ENCODE assay signal across 11 cellular contexts in the genomic region with DNA sequence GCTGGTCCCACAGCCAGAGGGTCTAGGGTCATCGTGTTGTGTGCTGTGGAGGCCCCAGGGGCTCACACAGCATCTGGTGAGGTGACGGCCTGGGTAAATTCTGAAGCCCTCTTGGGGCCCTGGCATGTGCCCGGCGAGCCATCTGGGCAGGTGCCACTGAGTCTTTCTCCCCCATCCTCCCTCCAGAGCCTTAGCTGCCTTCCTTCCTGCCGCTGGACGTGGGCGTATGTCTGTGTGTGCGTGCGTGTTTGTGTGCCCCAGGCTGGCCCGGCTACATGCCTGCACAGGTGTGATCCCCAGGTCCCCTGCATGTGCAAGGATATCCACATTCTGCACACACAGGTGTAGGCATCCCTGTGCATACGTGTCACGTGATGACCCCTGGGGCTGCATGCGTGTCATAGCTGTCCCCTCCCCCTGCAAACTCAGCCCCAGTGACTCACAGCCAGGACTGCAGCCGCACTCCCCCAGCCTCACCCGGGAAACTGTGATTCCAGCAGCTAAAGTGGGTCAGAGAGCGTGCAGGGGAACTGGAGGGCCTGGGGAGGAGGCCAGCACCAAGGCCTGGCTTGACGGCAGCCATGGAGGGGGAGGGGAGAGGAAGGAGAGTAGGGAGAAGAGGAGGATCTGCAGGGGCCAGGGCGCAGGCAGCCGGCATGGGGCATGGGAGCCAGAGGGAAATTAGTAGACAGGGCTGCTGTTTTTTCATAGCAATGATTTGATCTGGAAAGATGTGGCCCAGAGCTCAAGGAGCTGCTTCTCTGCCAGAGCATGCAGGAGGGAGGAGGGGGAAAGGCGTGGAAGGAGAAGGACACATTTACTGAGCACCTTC. TPM values are rescaled to one million over a fixed set of nuclear protein-coding genes. Genes with fewer than 3 reads are reported as not detected.
DNase-seq lines count a peak whose midpoint lies in the region; ATAC-seq, FAIRE-seq and TF ChIP-seq lines count a peak whose summit lies in the region.
"Had no signal": no experiment of that assay in that cellular context is flagged by ENCODE, and none has a peak within 500 bp of the region (broad histone marks: within the 10 kb centered on the region; RNA-seq: fewer than 3 reads in every experiment).

No MANE protein-coding gene starts in this region.

- H3K36me3 ChIP-seq in H1 (ENCODE audit: control insufficient read depth in 2 of 4, insufficient read depth in 4 of 4, low read length in 3 of 4), result no peaks in the 10 kb centered on the region
- no peaks in the 10 kb centered on the region for H3K36me3 ChIP-seq in smooth muscle cell (ENCODE audit: low read depth)
- H3K36me3 ChIP-seq: spleen had no signal

- DNase-seq in right cardiac atrium (peak in 2 of 3 donors; percentile 9 to 54), Right ventricle myocardium inferior (ENCODE audit: missing footprints) (no peak), RCC 7860 (ENCODE audit: low spot score) (peak; percentile 53), H1 (ENCODE audit: low read depth in 1 of 2, low spot score in 2 of 2) (no peak), smooth muscle cell (lab: John Stamatoyannopoulos, UW; ENCODE audit: unreplicated experiment) (peak; percentile 14), GM19240 (ENCODE audit: insufficient read length, low spot score) (no peak), ureter (ENCODE audit: low spot score) (no peak)
- DNase-seq: effector CD8-positive, alpha-beta T cell; NCI-H1694; spleen had no signal

- no peak for TF ChIP-seq POLR2A in H1 (IDR thresholded peaks at IDR 0.05; ENCODE audit: control extremely low read depth in 1 of 2, low read depth in 2 of 2, low read length in 2 of 2)

- H2BK120ac ChIP-seq in H1 (replicated peaks; ENCODE audit: low read depth, low read length), result no peak overlapping the region

- H4K91ac ChIP-seq in H1 (replicated peaks; ENCODE audit: insufficient read length, low read length), result peak overlapping the region; percentile 45

- no peaks in the 10 kb centered on the region for H3K79me2 ChIP-seq in H1 (ENCODE audit: control insufficient read depth in 1 of 2, insufficient read depth in 2 of 2, low read length in 2 of 2)
- H3K79me2 ChIP-seq in smooth muscle cell (ENCODE audit: low read depth), result no peaks in the 10 kb centered on the region

- H3F3A ChIP-seq in smooth muscle cell (ENCODE audit: low read depth), result no peaks in the 10 kb centered on the region

- CTCF ChIA-PET in H1 (lab: Charles Lee; ENCODE audit: partially characterized antibody), result interaction anchor here (0.8 to 1.9 kb wide), 5 partner anchors 8 to 298 kb away, joined by 3 to 7 read pairs (median 4); no protein-coding TSS in a partner anchor

- H3K9ac ChIP-seq in H1 (replicated peaks in 1 of 4; ENCODE audit: extremely low read depth in 1 of 4, low read depth in 3 of 4, low read length in 3 of 4) (no peak overlapping the region), smooth muscle cell (ENCODE audit: low read depth) (no peak overlapping the region)

- peak overlapping the region; percentile 75; the same call in 1 of the 2 replicates for H2BK12ac ChIP-seq in H1 (ENCODE audit: low read depth, low read length)

- H2BK20ac ChIP-seq in H1 (ENCODE audit: low read length), result peak overlapping the region; percentile 86; the same call in 1 of the 2 replicates

- intact Hi-C loops in right cardiac atrium (cut with DNase I) (no loop called here), Right ventricle myocardium inferior (cut with DNase I) (no loop called here)

- H3K4me3 ChIP-seq in right cardiac atrium (ENCODE audit: low read length) (no peak overlapping the region), H1 (ENCODE audit: extremely low read depth in 1 of 4, insufficient read depth in 2 of 4, low read depth in 3 of 4, low read length in 4 of 4) (no peak overlapping the region), smooth muscle cell (no peak overlapping the region)
- H3K4me3 ChIP-seq: spleen had no signal

- H2AFZ ChIP-seq in H1 (ENCODE audit: low read length) (no peak overlapping the region), smooth muscle cell (ENCODE audit: low read depth) (no peak overlapping the region)

- no peak for TF ChIP-seq RAD21 in H1 (IDR thresholded peaks at IDR 0.05 in 1 of 2, conservative IDR thresholded peaks at IDR 0.05 in 1 of 2; ENCODE audit: low read depth in 2 of 2, low read length in 2 of 2)

- H2BK15ac ChIP-seq in H1 (ENCODE audit: low read length), result peak overlapping the region; percentile 25; the same call in 1 of the 2 replicates

- no peak overlapping the region for H3K14ac ChIP-seq in H1 (ENCODE audit: insufficient read length)

- peak overlapping the region; percentile 34; the same call in 1 of the 2 replicates for H3K18ac ChIP-seq in H1 (ENCODE audit: extremely low read depth, low read length)

- H3K56ac ChIP-seq in H1 (replicated peaks; ENCODE audit: insufficient read length, low read depth, low read length), result no peak overlapping the region

- POLR2A ChIA-PET in H1 (lab: Charles Lee; ENCODE audit: partially characterized antibody), result no interaction called here

- no peaks in the 10 kb centered on the region for H3K23me2 ChIP-seq in H1 (ENCODE audit: low read depth, low read length)

- TF ChIP-seq CTCF in H1 (IDR thresholded peaks at IDR 0.05; ENCODE audit: control extremely low read depth in 1 of 3, insufficient read depth in 1 of 3, low read depth in 1 of 3, low read length in 3 of 3) (no peak), smooth muscle cell (IDR thresholded peaks at IDR 0.05; ENCODE audit: borderline replicate concordance, insufficient read depth, poor library complexity, severe bottlenecking) (no peak)

- ATAC-seq in right cardiac atrium, result no peak
- ATAC-seq in Right ventricle myocardium inferior, result no peak
- ATAC-seq in activated CD4-positive, CD25-positive, alpha-beta regulatory T cell treated with anti-CD3 and anti-CD28 coated beads, Interleukin-2, amount 50 U/mL, for 24 hours, result no peak

- no peaks in the 10 kb centered on the region for H3K9me3 ChIP-seq in right cardiac atrium (ENCODE audit: control insufficient read depth, low read length)
- no peaks in the 10 kb centered on the region for H3K9me3 ChIP-seq in H1 (ENCODE audit: insufficient read depth in 2 of 2, low read depth in 1 of 2, low read length in 1 of 2)
- no peaks in the 10 kb centered on the region for H3K9me3 ChIP-seq in smooth muscle cell (replicated peaks; ENCODE audit: low read depth)
- H3K9me3 ChIP-seq: spleen had no signal

- no peak overlapping the region for H3K23ac ChIP-seq in H1 (ENCODE audit: insufficient read length)

- FAIRE-seq in RCC 7860 (lab: Jason Lieb, UNC) (peak; percentile 15), H1 (lab: Jason Lieb, UNC) (no peak)

- 57% methylated on average over 20 of the region's 20 CpGs for WGBS in right cardiac atrium
- 89% methylated on average over 18 of the region's 20 CpGs; no CpG with 5 or more reads in 1 of the 2 experiments for WGBS in H1 (ENCODE audit: extremely low coverage in 1 of 2, insufficient coverage in 1 of 2, insufficient read length in 1 of 2, insufficient replicate concordance in 2 of 2, low coverage in 1 of 2, low lambda C conversion rate in 2 of 2, missing lambda C conversion rate in 1 of 2), 2 experiments
- 53% methylated on average over 20 of the region's 20 CpGs for WGBS in smooth muscle cell (ENCODE audit: low lambda C conversion rate)

- H3K79me1 ChIP-seq in H1 (ENCODE audit: low read depth, low read length), result no peaks in the 10 kb centered on the region

- H3K27me3 ChIP-seq in right cardiac atrium (ENCODE audit: control insufficient read depth, insufficient read depth) (no peaks in the 10 kb centered on the region), H1 (replicated peaks in 1 of 4; ENCODE audit: control insufficient read depth in 3 of 4, extremely low read depth in 1 of 4, insufficient read depth in 3 of 4, low read length in 3 of 4) (no peaks in the 10 kb centered on the region), smooth muscle cell (ENCODE audit: low read depth) (no peaks in the 10 kb centered on the region)

- peak overlapping the region; percentile 66; the same call in 1 of the 2 replicates for H2BK5ac ChIP-seq in H1 (ENCODE audit: low read depth, low read length)

- no peaks in the 10 kb centered on the region for H4K20me1 ChIP-seq in H1 (replicated peaks in 1 of 2; ENCODE audit: control insufficient read depth in 1 of 2, insufficient read depth in 2 of 2, low read length in 2 of 2)
- H4K20me1 ChIP-seq in smooth muscle cell (ENCODE audit: low read depth), result peaks cover 20% of the 10 kb centered on the region

- H3K4me2 ChIP-seq in H1 (ENCODE audit: insufficient read depth in 1 of 2, low read depth in 2 of 2, low read length in 2 of 2), result 0 out of 4 replicates have a peak overlapping the region, but pooled peaks of 1 of the 2 experiments have one; percentile 11
- H3K4me2 ChIP-seq in smooth muscle cell, result peak overlapping the region; percentile 68

- no peak overlapping the region; the same call in 1 of the 2 replicates for H4K8ac ChIP-seq in H1 (ENCODE audit: extremely low read depth, insufficient read depth, low read length)

- H3K4me1 ChIP-seq in right cardiac atrium (ENCODE audit: control insufficient read depth, insufficient read depth, low read length), result peaks cover 3% of the 10 kb centered on the region
- peaks cover 0 to 34% (median 28%) of the 10 kb centered on the region in 4 experiments; a peak in 6 of 7 replicates for H3K4me1 ChIP-seq in H1 (replicated peaks in 1 of 4; ENCODE audit: control insufficient read depth in 3 of 4, insufficient read depth in 4 of 4, low read length in 3 of 4)
- H3K4me1 ChIP-seq in smooth muscle cell (ENCODE audit: low read depth), result peaks cover 7% of the 10 kb centered on the region

- no peak overlapping the region for H4K5ac ChIP-seq in H1 (ENCODE audit: insufficient read length, low read depth, low read length)

- no peak overlapping the region for H3K4ac ChIP-seq in H1 (replicated peaks; ENCODE audit: insufficient read length, low read depth, low read length)

- H3K27ac ChIP-seq in right cardiac atrium (ENCODE audit: low read length) (no peak overlapping the region), H1 (ENCODE audit: low read depth, low read length) (no peak overlapping the region), smooth muscle cell (ENCODE audit: low read depth) (no peak overlapping the region)
- H3K27ac ChIP-seq: spleen had no signal

- no peak overlapping the region for H2AK5ac ChIP-seq in H1 (ENCODE audit: low read depth, low read length)

- TF ChIP-seq EP300 in H1 (IDR thresholded peaks at IDR 0.05; ENCODE audit: borderline replicate concordance in 1 of 2, low read depth in 2 of 2, low read length in 2 of 2), result no peak

RNA-seq across cellular contexts. Expression of a gene that starts 46.4 kb away (rescaled TPM):
- total RNA-seq in right cardiac atrium (10 to 100 TPM; 11.8 to 13.7 (median 13.0) TPM), Right ventricle myocardium inferior (10.7 TPM), smooth muscle cell (4.2 and 6.4 TPM in 2 replicates), ureter (1.7 TPM)
- polyA plus RNA-seq in right cardiac atrium (9.1 TPM), H1 (2011; rRNA removed) (4.5 and 4.8 TPM in 2 replicates), smooth muscle cell (4.5 and 6.2 TPM in 2 replicates)
- 2.0 and 2.1 TPM in 2 replicates for total RNA-seq in H1 (2021; fragmentation: NEBNext Ultra II Directional; extraction: Animal tissue kit (Norgen Biotek cat#: 25700))
- 3.6 TPM for polyA plus RNA-seq in H1 (2011; cell fraction: cytosol; rRNA removed)
- 2.8 TPM for polyA plus RNA-seq in H1 (2011; cell fraction: nucleus; rRNA removed)
- polyA plus RNA-seq in H1 (2012, experiment 1 of 2), result 1.5 to 4.4 TPM (median 3.3 TPM) in 4 replicates
- polyA plus RNA-seq in H1 (2012, experiment 2 of 2), result 2.0 TPM
- polyA plus RNA-seq in H1 (2013, experiment 1 of 2), result 3.3 TPM
- polyA plus RNA-seq in H1 (2013, experiment 2 of 2), result 3.5 TPM
- polyA minus RNA-seq in H1 (2011; rRNA and poly(A)+ RNA removed), result 1.8 and 2.7 TPM in 2 replicates
- polyA minus RNA-seq in H1 (2011; cell fraction: cytosol; rRNA and poly(A)+ RNA removed), result 3.5 TPM
- polyA minus RNA-seq in H1 (2011; cell fraction: nucleus; rRNA and poly(A)+ RNA removed), result 1.5 TPM

Comparison
In these comparisons a context has a peak if more than half of its experiments do, and no peak if none do; other contexts are left out.
1. DNase-seq: peak in right cardiac atrium (2 of 3), RCC 7860 (single experiment) and smooth muscle cell (single experiment); none in Right ventricle myocardium inferior (single experiment), H1 (0 of 2), GM19240 (single experiment) and ureter (single experiment).